Comparison of ENCODE assay signal across 10 cellular contexts in genomic region chr5:42948961-42949347, GRCh38.
DNase-seq lines count a peak whose midpoint lies in the region; ATAC-seq, FAIRE-seq and TF ChIP-seq lines count a peak whose summit lies in the region.
"Had no signal": no experiment of that assay in that cellular context is flagged by ENCODE, and none has a peak within 500 bp of the region (broad histone marks: within the 10 kb centered on the region; RNA-seq: fewer than 3 reads in every experiment).

No MANE protein-coding gene starts in this region.

- H3K27me3 ChIP-seq in brain microvascular endothelial cell (replicated peaks) (no peaks in the 10 kb centered on the region), gastrocnemius medialis (peaks cover 61 to 88% (median 64%) of the 10 kb centered on the region in 3 donors)
- H3K27me3 ChIP-seq: SJCRH30 had no signal

- no peak for TF ChIP-seq CTCF in brain microvascular endothelial cell (IDR thresholded peaks at IDR 0.05; ENCODE audit: low read depth, low read length, missing control alignments)
- TF ChIP-seq CTCF in gastrocnemius medialis (IDR thresholded peaks at IDR 0.05 in 4 of 5, conservative IDR thresholded peaks at IDR 0.05 in 1 of 5), result no peak

- peaks cover 22 to 34% of the 10 kb centered on the region in 2 donors for H3K4me1 ChIP-seq in gastrocnemius medialis
- H3K4me1 ChIP-seq: SJCRH30 had no signal

- no peak for TF ChIP-seq POLR2A in gastrocnemius medialis (IDR thresholded peaks at IDR 0.05)
- TF ChIP-seq POLR2A in GM12892 (IDR thresholded peaks at IDR 0.05; ENCODE audit: low read depth, low read length), result no peak

- H3K27ac ChIP-seq in brain microvascular endothelial cell (peak overlapping the region; percentile 95), gastrocnemius medialis (peak overlapping the region in 3 of 4 donors; percentile 80 to 83 (median 83))
- H3K27ac ChIP-seq: SJCRH30 had no signal

- DNase-seq in brain microvascular endothelial cell, result no peak
- DNase-seq in gastrocnemius medialis, result no peak
- DNase-seq in SIG-M5 treated with dmso at 0.1 percent for 504 hours (lab: John Stamatoyannopoulos, UW; ENCODE audit: unreplicated experiment), result no peak
- DNase-seq in NCI-H526 treated with DMSO at 0.1 percent for 48 hours (lab: John Stamatoyannopoulos, UW), result no peak
- DNase-seq in GM12892 (ENCODE audit: insufficient read length), result no peak
- DNase-seq: SJCRH30 had no signal

- H3K4me3 ChIP-seq in brain microvascular endothelial cell (ENCODE audit: low read depth, low read length) (peak overlapping the region; percentile 48), gastrocnemius medialis (peak overlapping the region; percentile 10 to 74 (median 40))
- H3K4me3 ChIP-seq: SJCRH30 had no signal

- intact Hi-C loops in gastrocnemius medialis (cut with DNase I; ENCODE audit: low total_unique reads), result no loop called here

- no peaks in the 10 kb centered on the region for H3K9me3 ChIP-seq in gastrocnemius medialis

- no peak for FAIRE-seq in GM12892 (lab: Jason Lieb, UNC)
- FAIRE-seq: endometrium had no signal

- ATAC-seq in GM18517 (IDR thresholded peaks at IDR 0.05; ENCODE audit: unreplicated experiment) (peak; percentile 5), HG03378 (IDR thresholded peaks at IDR 0.05; ENCODE audit: unreplicated experiment) (peak; percentile 0), gastrocnemius medialis (no peak), GM19455 (IDR thresholded peaks at IDR 0.05; ENCODE audit: unreplicated experiment) (no peak)

- in situ Hi-C loops in brain microvascular endothelial cell (cut with HindIII; ENCODE audit: low pct_ligation_motif_present, low sequenced_read_pairs), result no loop called here
- in situ Hi-C loops in gastrocnemius medialis (cut with MboI; ENCODE audit: low sequenced_read_pairs in 4 of 4), result no loop called here

- no peaks in the 10 kb centered on the region for H3K36me3 ChIP-seq in brain microvascular endothelial cell (replicated peaks)
- H3K36me3 ChIP-seq in gastrocnemius medialis, result no peaks in the 10 kb centered on the region
- H3K36me3 ChIP-seq: SJCRH30 had no signal

Comparison
In these comparisons a context has a peak if more than half of its experiments do, and no peak if none do; other contexts are left out.
1. ATAC-seq: peak in GM18517 (single experiment) and HG03378 (single experiment); none in gastrocnemius medialis (0 of 2) and GM19455 (single experiment).